Comparison of ENCODE assay signal across 10 cellular contexts in genomic region chr14:53663709-53664108, GRCh38.
A peak's percentile ranks its signal among the peaks of the same experiment; 100 is the strongest.
DNase-seq lines count a peak whose midpoint lies in the region; ATAC-seq and TF ChIP-seq lines count a peak whose summit lies in the region.
"Had no signal": no experiment of that assay in that cellular context is flagged by ENCODE, and none has a peak within 500 bp of the region (broad histone marks: within the 10 kb centered on the region; RNA-seq: fewer than 3 reads in every experiment).

No MANE protein-coding gene starts in this region.

- intact Hi-C loops in right lobe of liver (cut with DNase I), result no loop called here

- H3K27me3 ChIP-seq in MG63 (no peaks in the 10 kb centered on the region), right lobe of liver (no peaks in the 10 kb centered on the region)
- H3K27me3 ChIP-seq: body of pancreas had no signal

- H3K9me3 ChIP-seq in MG63 (no peaks in the 10 kb centered on the region), right lobe of liver (no peaks in the 10 kb centered on the region)
- H3K9me3 ChIP-seq: body of pancreas, mucosa of descending colon had no signal

- peak; percentile 16 for DNase-seq in COLO668 (lab: John Stamatoyannopoulos, UW; ENCODE audit: unreplicated experiment)
- peak; percentile 1 for DNase-seq in MG63
- peak; percentile 60 for DNase-seq in ecto neural progenitor cell (ENCODE audit: low spot score)
- DNase-seq in right lobe of liver, result peak in 2 of 3 donors; percentile 20 to 40
- no peak for DNase-seq in COR-L47 (lab: John Stamatoyannopoulos, UW)
- DNase-seq in cortex of kidney (lab: John Stamatoyannopoulos, UW), result no peak
- no peak for DNase-seq in NCI-H1105 (lab: John Stamatoyannopoulos, UW)
- DNase-seq: mucosa of descending colon had no signal

- H3K4me3 ChIP-seq in MG63, result no peak overlapping the region
- no peak overlapping the region for H3K4me3 ChIP-seq in right lobe of liver
- H3K4me3 ChIP-seq: body of pancreas, mucosa of descending colon had no signal

- peak; percentile 27 to 86 (median 56) for ATAC-seq in right lobe of liver
- ATAC-seq in GM19452 (IDR thresholded peaks at IDR 0.05; ENCODE audit: unreplicated experiment), result no peak
- ATAC-seq: body of pancreas, mucosa of descending colon had no signal

- TF ChIP-seq CTCF in right lobe of liver (IDR thresholded peaks at IDR 0.05), result peak; percentile 28 to 47 (median 30)

- TF ChIP-seq POLR2A in right lobe of liver (IDR thresholded peaks at IDR 0.05), result no peak

- H3K4me1 ChIP-seq in right lobe of liver, result no peaks in the 10 kb centered on the region
- H3K4me1 ChIP-seq: body of pancreas had no signal

- no peaks in the 10 kb centered on the region for H3K36me3 ChIP-seq in MG63
- H3K36me3 ChIP-seq in right lobe of liver, result no peaks in the 10 kb centered on the region

- 24% methylated on average over 2 of the region's 3 CpGs for whole genome bisulfite sequencing in right lobe of liver (ENCODE audit: insufficient coverage, low coverage, low lambda C conversion rate, missing lambda C conversion rate)

- H3K27ac ChIP-seq in right lobe of liver, result no peak overlapping the region
- H3K27ac ChIP-seq: body of pancreas had no signal

Comparison
In these comparisons a context has a peak if more than half of its experiments do, and no peak if none do; other contexts are left out.
1. DNase-seq: peak in COLO668 (single experiment), MG63 (single experiment), ecto neural progenitor cell (single experiment) and right lobe of liver (2 of 3); none in COR-L47 (single experiment), cortex of kidney (single experiment) and NCI-H1105 (single experiment).